In genomic region chr13:53340505-53341143, GRCh38 we compare ENCODE assay signal across 2 cellular contexts.
TF ChIP-seq lines count a peak whose summit lies in the region.

No MANE protein-coding gene starts in this region.

TF ChIP-seq in GM12878, 131 proteins besides CTCF, POLR2A, EP300 and RAD21 (continued from another document):
- no peak for TF ChIP-seq BCL3 (IDR thresholded peaks at IDR 0.05; ENCODE audit: borderline replicate concordance, insufficient read depth, low read depth, low read length, poor library complexity, severe bottlenecking)
- TF ChIP-seq HCFC1 (IDR thresholded peaks at IDR 0.05; ENCODE audit: low read length): no peak

TF ChIP-seq in neural cell, 6 proteins besides CTCF, POLR2A, EP300 and RAD21 (continued from another document):
- TF ChIP-seq POLR2AphosphoS5 (IDR thresholded peaks at IDR 0.05) (peak; percentile 67), REST (IDR thresholded peaks at IDR 0.05; ENCODE audit: borderline replicate concordance) (peak; percentile 97), TAF1 (IDR thresholded peaks at IDR 0.05; ENCODE audit: low read depth) (no peak), SMC3 (conservative IDR thresholded peaks at IDR 0.05; ENCODE audit: poor library complexity) (no peak), EZH2 (IDR thresholded peaks at IDR 0.05; ENCODE audit: borderline replicate concordance, insufficient read depth, low read length, poor library complexity, severe bottlenecking) (no peak)
